Comparison of ENCODE assay signal across 8 cellular contexts in the genomic region with DNA sequence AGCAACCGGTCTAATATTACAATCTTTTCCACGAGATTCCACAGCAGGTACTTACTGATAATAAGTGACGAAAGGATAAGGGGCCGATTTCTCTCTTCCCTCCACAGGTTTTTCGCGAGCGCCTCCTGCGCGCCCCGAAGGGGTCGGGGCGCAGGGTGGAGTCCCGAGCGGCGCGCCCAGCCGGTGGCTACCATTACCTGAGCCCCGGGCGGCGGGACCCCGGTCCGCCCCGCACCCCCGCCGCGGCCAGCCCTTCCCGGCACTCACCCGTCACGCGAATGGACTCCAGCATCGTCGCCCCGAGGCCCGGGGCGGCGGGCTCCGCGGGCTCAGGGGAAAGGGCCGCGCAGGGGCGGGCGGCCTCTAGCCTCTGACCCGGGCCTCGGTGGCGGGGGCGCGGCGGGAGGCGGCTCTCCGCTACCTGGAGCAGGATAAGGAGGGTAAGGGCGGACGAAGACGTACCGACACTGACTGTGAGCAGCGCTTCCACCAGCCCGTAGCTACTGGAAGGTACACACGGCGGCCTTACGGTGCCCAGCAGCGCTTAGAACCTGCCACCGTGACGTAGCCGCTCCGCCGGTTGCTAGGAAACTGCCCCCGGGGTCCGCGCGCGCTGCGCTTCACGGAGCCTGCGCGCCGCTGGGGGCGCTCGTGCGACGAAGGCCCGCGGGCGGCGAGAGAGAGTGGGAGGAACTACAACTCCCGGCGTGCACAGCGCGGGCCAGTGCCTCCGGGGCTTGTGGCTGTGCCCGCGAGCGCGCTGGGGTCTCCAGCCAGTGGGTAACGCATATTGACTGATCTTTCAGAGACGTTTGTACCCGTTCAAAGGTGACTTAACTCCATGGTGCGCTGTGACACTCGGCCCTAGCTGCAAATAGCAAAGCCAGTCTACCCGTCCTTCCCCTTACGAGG. TPM values are rescaled to one million over a fixed set of nuclear protein-coding genes. Genes with fewer than 3 reads are reported as not detected.
A peak's percentile ranks its signal among the peaks of the same experiment; 100 is the strongest.
DNase-seq lines count a peak whose midpoint lies in the region; ATAC-seq and TF ChIP-seq lines count a peak whose summit lies in the region.

No MANE protein-coding gene starts in this region.

- peak; percentile 76 for TF ChIP-seq CTCF in BE2C (IDR thresholded peaks at IDR 0.05; ENCODE audit: low read depth, low read length)

- POLR2A ChIA-PET in activated CD4-positive, alpha-beta T cell treated with anti-CD3 and anti-CD28 coated beads, Interleukin-2, amount 10 ng/mL, durations not matched to agents 7 days and 5 days (lab: Charles Lee): no interaction called here

- DNase-seq in BE2C (peak; percentile 94), NCI-H510A treated with DMSO at 0.1 percent for 48 hours (lab: John Stamatoyannopoulos, UW) (peak; percentile 88), dedifferentiated amniotic fluid mesenchymal stem cell (ENCODE audit: extremely low spot score) (peak; percentile 78), left lobe of liver (ENCODE audit: low spot score) (peak; percentile 95)
- DNase-seq in activated CD4-positive, alpha-beta T cell treated with anti-CD3 and anti-CD28 coated beads, Interleukin-2, amount 10 ng/mL, durations not matched to agents 7 days and 5 days: peak; percentile 91
- peak; percentile 90 for DNase-seq in stimulated activated CD4-positive, alpha-beta T cell treated with anti-CD3 and anti-CD28 coated beads, Interleukin-1b, Interleukin-23, amount 100 ng/mL, for 48 hours

- peaks cover 12% of the 10 kb centered on the region for H3K4me1 Mint-ChIP-seq in activated CD4-positive, alpha-beta T cell treated with anti-CD3 and anti-CD28 coated beads, Interleukin-2, amount 10 ng/mL, durations not matched to agents 7 days and 5 days

- peaks cover 43% of the 10 kb centered on the region for H3K27me3 Mint-ChIP-seq in activated CD4-positive, alpha-beta T cell treated with anti-CD3 and anti-CD28 coated beads, Interleukin-2, amount 10 ng/mL, durations not matched to agents 7 days and 5 days

- peak overlapping the region; percentile 83 for H3K4me3 ChIP-seq in BE2C (ENCODE audit: low read depth, low read length)

- peak overlapping the region; percentile 78 for H3K27ac Mint-ChIP-seq in activated CD4-positive, alpha-beta T cell treated with anti-CD3 and anti-CD28 coated beads, Interleukin-2, amount 10 ng/mL, durations not matched to agents 7 days and 5 days

- H3K27me3 ChIP-seq in BE2C: no peaks in the 10 kb centered on the region

- ATAC-seq in GM19328 (IDR thresholded peaks at IDR 0.05; ENCODE audit: unreplicated experiment) (peak; percentile 98), HG03460 (IDR thresholded peaks at IDR 0.05; ENCODE audit: unreplicated experiment) (peak; percentile 99), left lobe of liver (peak; percentile 98)

- CTCF ChIA-PET in activated CD4-positive, alpha-beta T cell treated with anti-CD3 and anti-CD28 coated beads, Interleukin-2, amount 10 ng/mL, durations not matched to agents 7 days and 5 days (lab: Charles Lee): interaction anchor here (0.5 to 2.1 kb wide), 12 partner anchors 9 to 258 kb away, joined by 3 to 13 read pairs (median 4); a partner anchor contains a TSS

- H3K9me3 Mint-ChIP-seq in activated CD4-positive, alpha-beta T cell treated with anti-CD3 and anti-CD28 coated beads, Interleukin-2, amount 10 ng/mL, durations not matched to agents 7 days and 5 days: no peaks in the 10 kb centered on the region

- H3K36me3 Mint-ChIP-seq in activated CD4-positive, alpha-beta T cell treated with anti-CD3 and anti-CD28 coated beads, Interleukin-2, amount 10 ng/mL, durations not matched to agents 7 days and 5 days (ENCODE audit: low read depth): no peaks in the 10 kb centered on the region

- peak overlapping the region; percentile 92 for H3K4me3 Mint-ChIP-seq in activated CD4-positive, alpha-beta T cell treated with anti-CD3 and anti-CD28 coated beads, Interleukin-2, amount 10 ng/mL, durations not matched to agents 7 days and 5 days

- no peaks in the 10 kb centered on the region; the same call in 1 of the 2 replicates for H3K4me1 ChIP-seq in BE2C

- H3K36me3 ChIP-seq in BE2C: no peaks in the 10 kb centered on the region

- H3K9me3 ChIP-seq in BE2C: no peaks in the 10 kb centered on the region

RNA-seq across cellular contexts. Expression of a gene that starts 22.8 kb away (rescaled TPM):
- polyA plus RNA-seq in BE2C (2012; ENCODE audit: insufficient read depth, insufficient read length, low read depth): 5.6 TPM
- 100 to 1,000 TPM in 1 of 2 experiments, 10 to 100 TPM in 1; 87.9 to 100 TPM for total RNA-seq in activated CD4-positive, alpha-beta T cell treated with anti-CD3 and anti-CD28 coated beads, Interleukin-2, amount 10 ng/mL, durations not matched to agents 7 days and 5 days
- 0.55 TPM for total RNA-seq in left lobe of liver

Comparison
In these comparisons a context has a peak if more than half of its experiments do, and no peak if none do; other contexts are left out.
1. Peak in every context shown above with its lines: DNase-seq, ATAC-seq and H3K4me3 ChIP-seq.
2. RNA of a gene that starts 22.8 kb away (total RNA-seq): 87.9 to 100 TPM in activated CD4-positive, alpha-beta T cell treated with anti-CD3 and anti-CD28 coated beads, Interleukin-2, amount 10 ng/mL, durations not matched to agents 7 days and 5 days; 0.55 TPM in left lobe of liver (single experiment); every median in the first group is over 10 times any median in the second.